In genomic region chr3:33547101-33547500, GRCh38 we compare ENCODE assay signal across 21 cellular contexts.
DNase-seq lines count a peak whose midpoint lies in the region; ATAC-seq and TF ChIP-seq lines count a peak whose summit lies in the region.
"Had no signal": no experiment of that assay in that cellular context is flagged by ENCODE, and none has a peak within 500 bp of the region (broad histone marks: within the 10 kb centered on the region; RNA-seq: fewer than 3 reads in every experiment).

No MANE protein-coding gene starts in this region.

- peaks cover 43% of the 10 kb centered on the region for H3K36me3 Mint-ChIP-seq in MCF 10A (ENCODE audit: insufficient read depth, unreplicated experiment)
- peaks cover 18% of the 10 kb centered on the region for H3K36me3 Mint-ChIP-seq in central memory CD8-positive, alpha-beta T cell (ENCODE audit: insufficient read depth)

- H3K4me1 ChIP-seq in mammary epithelial cell (ENCODE audit: insufficient read depth, low read length) (no peaks in the 10 kb centered on the region), OCI-LY7 (ENCODE audit: insufficient read depth, low read length, poor library complexity, severe bottlenecking) (peaks cover under 1% of the 10 kb centered on the region), heart left ventricle (no peaks in the 10 kb centered on the region)
- H3K4me1 ChIP-seq: A549; BE2C; BLaER1 treated with 17β-estradiol and CSF1 and Interleukin-3, amounts not matched to agents 10 nM and 100 nM had no signal

- intact Hi-C loops in mammary epithelial cell (cut with micrococcal nuclease), result no loop called here
- intact Hi-C loops in MCF 10A (cut with micrococcal nuclease), result no loop called here
- intact Hi-C loops in OCI-LY7 (cut with micrococcal nuclease; ENCODE audit: unreplicated experiment), result no loop called here
- intact Hi-C loops in heart left ventricle (cut with DNase I), result no loop called here

- TF ChIP-seq CTCF in mammary epithelial cell (conservative IDR thresholded peaks at IDR 0.05 in 1 of 2, IDR thresholded peaks at IDR 0.05 in 1 of 2; ENCODE audit: extremely low read depth in 1 of 2, insufficient read depth in 1 of 2, low read depth in 1 of 2, low read length in 2 of 2) (no peak), MCF 10A (IDR thresholded peaks at IDR 0.05; ENCODE audit: unreplicated experiment) (no peak), OCI-LY7 (conservative IDR thresholded peaks at IDR 0.05; ENCODE audit: low read length) (no peak), heart left ventricle (IDR thresholded peaks at IDR 0.05) (no peak)

- no peak overlapping the region for H3K27ac Mint-ChIP-seq in MCF 10A (ENCODE audit: low read depth, unreplicated experiment)
- peak overlapping the region; percentile 16 for H3K27ac Mint-ChIP-seq in central memory CD8-positive, alpha-beta T cell (ENCODE audit: low read depth)
- H3K27ac Mint-ChIP-seq: CD4-positive, alpha-beta T cell; GM23338; H9; HFFc6 had no signal

- H3K9me3 Mint-ChIP-seq in MCF 10A (ENCODE audit: unreplicated experiment), result no peaks in the 10 kb centered on the region
- H3K9me3 Mint-ChIP-seq in central memory CD8-positive, alpha-beta T cell, result no peaks in the 10 kb centered on the region
- H3K9me3 Mint-ChIP-seq: CD8-positive, alpha-beta memory T cell had no signal

- no peak overlapping the region for H3K4me3 Mint-ChIP-seq in MCF 10A (ENCODE audit: unreplicated experiment)
- no peak overlapping the region for H3K4me3 Mint-ChIP-seq in central memory CD8-positive, alpha-beta T cell
- H3K4me3 Mint-ChIP-seq: CD14-positive monocyte; CD4-positive, alpha-beta T cell; CD8-positive, alpha-beta memory T cell; GM23338; H9; HFFc6 had no signal

- ATAC-seq in central memory CD8-positive, alpha-beta T cell (replicated peaks; ENCODE audit: extremely low read depth, poor library complexity, severe bottlenecking), result no peak
- no peak for ATAC-seq in heart left ventricle
- ATAC-seq: A549, GM23338 had no signal

- DNase-seq in mammary epithelial cell (peak; percentile 2), MCF 10A (ENCODE audit: unreplicated experiment) (no peak), OCI-LY7 (ENCODE audit: low spot score) (no peak), heart left ventricle (no peak)
- no peak for DNase-seq in central memory CD8-positive, alpha-beta T cell (ENCODE audit: low spot score in 2 of 2)
- DNase-seq in activated naive CD4-positive, alpha-beta T cell treated with Interleukin-2 at 50 U/mL for 16 hours, result no peak
- DNase-seq: 8988T; ACHN; AML-193; BE2C; CD4-positive, alpha-beta T cell; CD8-positive, alpha-beta memory T cell; DMS53; DMS79 treated with DMSO at 0.1 percent for 48 hours; GF-D8; H9; HFFc6 had no signal

- no peak overlapping the region for H3K4me3 ChIP-seq in mammary epithelial cell (replicated peaks in 1 of 3; ENCODE audit: insufficient read depth in 1 of 3, low read depth in 2 of 3, low read length in 3 of 3)
- H3K4me3 ChIP-seq in OCI-LY7 (ENCODE audit: low read depth, low read length, poor library complexity, severe bottlenecking), result no peak overlapping the region
- no peak overlapping the region for H3K4me3 ChIP-seq in heart left ventricle
- H3K4me3 ChIP-seq: A549; BLaER1 treated with 17β-estradiol and CSF1 and Interleukin-3, amounts not matched to agents 10 nM and 100 nM; GM23338 had no signal

- peaks cover 9% of the 10 kb centered on the region for H3K36me3 ChIP-seq in mammary epithelial cell (ENCODE audit: insufficient read depth, low read length)
- H3K36me3 ChIP-seq in OCI-LY7 (ENCODE audit: insufficient read depth, low read length), result peaks cover 25% of the 10 kb centered on the region
- peaks cover 0 to 88% (median 41%) of the 10 kb centered on the region in 9 donors for H3K36me3 ChIP-seq in heart left ventricle
- H3K36me3 ChIP-seq: BE2C had no signal

- H2AFZ ChIP-seq in mammary epithelial cell (ENCODE audit: low read depth, low read length), result no peak overlapping the region
- no peak overlapping the region for H2AFZ ChIP-seq in OCI-LY7 (ENCODE audit: low read length)
- H2AFZ ChIP-seq: GM23338 had no signal

- in situ Hi-C loops in mammary epithelial cell (cut with MboI; ENCODE audit: low sequenced_read_pairs in 2 of 2), result no loop called here

- no peaks in the 10 kb centered on the region for H4K20me1 ChIP-seq in mammary epithelial cell (ENCODE audit: insufficient read depth, low read length)
- no peaks in the 10 kb centered on the region for H4K20me1 ChIP-seq in OCI-LY7 (ENCODE audit: insufficient read depth, low read length)
- H4K20me1 ChIP-seq: BLaER1 treated with 17β-estradiol and CSF1 and Interleukin-3, amounts not matched to agents 10 nM and 100 nM had no signal

- 93% methylated on average over 1 of the region's 1 CpG for WGBS in mammary epithelial cell (ENCODE audit: low coverage, missing lambda C conversion rate)
- 81 to 97% (median 92%) methylated on average over 1 of the region's 1 CpG for WGBS in heart left ventricle, 4 donors

- H3K4me1 Mint-ChIP-seq in MCF 10A (ENCODE audit: insufficient read depth, unreplicated experiment), result no peaks in the 10 kb centered on the region
- H3K4me1 Mint-ChIP-seq in central memory CD8-positive, alpha-beta T cell, result no peaks in the 10 kb centered on the region
- H3K4me1 Mint-ChIP-seq: CD14-positive monocyte; CD8-positive, alpha-beta memory T cell; GM23338; H9 had no signal

- dilution Hi-C loops in mammary epithelial cell (cut with HindIII; ENCODE audit: low sequenced_read_pairs), result no loop called here

- H3K4me2 ChIP-seq in mammary epithelial cell (ENCODE audit: insufficient read depth, low read depth, low read length), result no peak overlapping the region
- H3K4me2 ChIP-seq in OCI-LY7 (ENCODE audit: low read length), result no peak overlapping the region
- H3K4me2 ChIP-seq: A549; BLaER1 treated with 17β-estradiol and CSF1 and Interleukin-3, amounts not matched to agents 10 nM and 100 nM; GM23338 had no signal

- H3K9me2 ChIP-seq in OCI-LY7 (ENCODE audit: insufficient read depth, low read length), result no peaks in the 10 kb centered on the region

- POLR2A ChIA-PET in MCF 10A (lab: Yijun Ruan, JAX) (no interaction called here), OCI-LY7 (lab: Charles Lee) (no interaction called here)

- H3K27me3 Mint-ChIP-seq in MCF 10A (ENCODE audit: insufficient read depth, unreplicated experiment), result no peaks in the 10 kb centered on the region
- no peaks in the 10 kb centered on the region for H3K27me3 Mint-ChIP-seq in central memory CD8-positive, alpha-beta T cell
- H3K27me3 Mint-ChIP-seq: CD4-positive, alpha-beta T cell; CD8-positive, alpha-beta memory T cell had no signal

- CTCF ChIA-PET in mammary epithelial cell (lab: Charles Lee; ENCODE audit: low non-redundant PET), result no interaction called here
- CTCF ChIA-PET in MCF 10A (lab: Yijun Ruan, JAX), result interaction anchor here (0.6 kb wide), 1 partner anchor 113 kb away, joined by 4 read pairs; no protein-coding TSS in a partner anchor
- CTCF ChIA-PET in OCI-LY7 (lab: Charles Lee; ENCODE audit: unreplicated experiment), result no interaction called here

- H3K27ac ChIP-seq in mammary epithelial cell (ENCODE audit: insufficient read depth, low read depth, low read length), result no peak overlapping the region
- H3K27ac ChIP-seq in OCI-LY7 (ENCODE audit: low read depth, low read length, poor library complexity, severe bottlenecking), result no peak overlapping the region
- no peak overlapping the region for H3K27ac ChIP-seq in heart left ventricle
- H3K27ac ChIP-seq: A549; BLaER1 treated with 17β-estradiol and CSF1 and Interleukin-3, amounts not matched to agents 10 nM and 100 nM had no signal

- H3K9me3 ChIP-seq in mammary epithelial cell (replicated peaks; ENCODE audit: insufficient read depth, low read length) (no peaks in the 10 kb centered on the region), OCI-LY7 (ENCODE audit: low read length) (0 out of 2 replicates have a peak, but pooled peaks cover 5% of the 10 kb centered on the region), heart left ventricle (no peaks in the 10 kb centered on the region)
- H3K9me3 ChIP-seq: A549; BE2C; BLaER1 treated with 17β-estradiol and CSF1 and Interleukin-3, amounts not matched to agents 10 nM and 100 nM had no signal

- TF ChIP-seq POLR2A in heart left ventricle (IDR thresholded peaks at IDR 0.05), result no peak

- no peak overlapping the region for H3K9ac ChIP-seq in mammary epithelial cell (ENCODE audit: insufficient read depth, low read length)
- H3K9ac ChIP-seq: BLaER1 treated with 17β-estradiol and CSF1 and Interleukin-3, amounts not matched to agents 10 nM and 100 nM had no signal

- BruUV-seq in mammary epithelial cell (replicated peaks; lab: Mats Ljungman, UMichigan) (no TSS peak), MCF 10A (replicated peaks; lab: Mats Ljungman, UMichigan) (no TSS peak), OCI-LY7 (replicated peaks; lab: Mats Ljungman, UMichigan) (TSS peak; percentile 4)

- H3K79me2 ChIP-seq in mammary epithelial cell (ENCODE audit: insufficient read depth, low read length) (no peaks in the 10 kb centered on the region), OCI-LY7 (ENCODE audit: insufficient read depth, low read depth, low read length) (no peaks in the 10 kb centered on the region)

- no peaks in the 10 kb centered on the region for H3K27me3 ChIP-seq in mammary epithelial cell (ENCODE audit: insufficient read depth, low read length)
- no peaks in the 10 kb centered on the region for H3K27me3 ChIP-seq in heart left ventricle
- H3K27me3 ChIP-seq: BE2C; BLaER1 treated with 17β-estradiol and CSF1 and Interleukin-3, amounts not matched to agents 10 nM and 100 nM had no signal
